ENCODE assay signal across 7 cellular contexts in the genomic region with DNA sequence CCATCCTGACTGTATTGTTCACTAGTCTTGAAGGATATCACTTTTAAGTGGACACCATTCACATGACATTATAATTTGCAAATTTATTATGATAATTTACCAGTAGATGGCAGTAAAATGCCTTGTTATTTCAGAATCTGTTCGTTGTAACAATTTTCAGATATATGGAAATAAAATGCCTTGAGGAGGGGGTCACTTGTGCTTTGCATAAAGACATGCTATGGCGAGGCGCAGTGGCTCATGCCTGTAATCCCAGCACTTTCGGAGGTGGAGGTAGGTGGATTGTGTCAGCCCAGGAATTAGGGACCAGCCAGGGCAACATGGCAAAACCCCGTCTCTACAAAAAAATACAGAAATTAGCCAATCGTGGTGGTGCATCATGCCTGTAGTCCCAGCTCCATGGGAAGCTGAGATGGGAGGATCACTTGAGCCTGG. TPM values are rescaled to one million over a fixed set of nuclear protein-coding genes. Genes with fewer than 3 reads are reported as not detected.
DNase-seq lines count a peak whose midpoint lies in the region; ATAC-seq and TF ChIP-seq lines count a peak whose summit lies in the region.

No MANE protein-coding gene starts in this region.

- H3K4me2 ChIP-seq in Loucy (ENCODE audit: low read depth, low read length, poor library complexity, severe bottlenecking): no peak overlapping the region

- no peaks in the 10 kb centered on the region for H3K4me1 ChIP-seq in Loucy (ENCODE audit: insufficient read depth, low read length, poor library complexity, severe bottlenecking)
- H3K4me1 ChIP-seq in sigmoid colon: no peaks in the 10 kb centered on the region

- no peak overlapping the region for H3K4me3 ChIP-seq in Loucy (ENCODE audit: low read length, poor library complexity, severe bottlenecking)
- H3K4me3 ChIP-seq in sigmoid colon: no peak overlapping the region

- no peaks in the 10 kb centered on the region for H3K27me3 ChIP-seq in Loucy (ENCODE audit: insufficient read depth, low read length, poor library complexity, severe bottlenecking)
- no peaks in the 10 kb centered on the region for H3K27me3 ChIP-seq in sigmoid colon

- no peak overlapping the region for H3K9ac ChIP-seq in Loucy (ENCODE audit: low read depth, low read length, poor library complexity, severe bottlenecking)

- H2AFZ ChIP-seq in Loucy (ENCODE audit: low read length): no peak overlapping the region

- H3F3A ChIP-seq in Loucy (ENCODE audit: low read depth): no peaks in the 10 kb centered on the region

- H3K36me3 ChIP-seq in Loucy (ENCODE audit: insufficient read depth, low read length) (no peaks in the 10 kb centered on the region), sigmoid colon (no peaks in the 10 kb centered on the region)

- H3K9me3 ChIP-seq in Loucy (ENCODE audit: insufficient read depth, low read depth, low read length) (no peaks in the 10 kb centered on the region), sigmoid colon (no peaks in the 10 kb centered on the region)

- H3K79me2 ChIP-seq in Loucy (ENCODE audit: insufficient read depth, low read length): no peaks in the 10 kb centered on the region

- H3K9me2 ChIP-seq in Loucy (replicated peaks; ENCODE audit: low read depth, low read length): no peaks in the 10 kb centered on the region

- no peaks in the 10 kb centered on the region for H4K20me1 ChIP-seq in Loucy (ENCODE audit: insufficient read depth, low read length, poor library complexity, severe bottlenecking)

- ATAC-seq in HG02571 (IDR thresholded peaks at IDR 0.05; ENCODE audit: unreplicated experiment) (no peak), GM21515 (IDR thresholded peaks at IDR 0.05; ENCODE audit: unreplicated experiment) (no peak)

- peak; percentile 60 for TF ChIP-seq CTCF in Loucy (conservative IDR thresholded peaks at IDR 0.05; ENCODE audit: low read length)
- TF ChIP-seq CTCF in sigmoid colon (IDR thresholded peaks at IDR 0.05): peak in 3 of 4 experiments; percentile 28 to 39 (median 31)

- intact Hi-C loops in sigmoid colon (cut with DNase I): no loop called here

- DNase-seq in EL (peak; percentile 42), RPMI8226 (peak; percentile 38), fibroblast of the conjunctiva (ENCODE audit: low read depth) (peak; percentile 10), sigmoid colon (no peak)

- TF ChIP-seq EP300 in sigmoid colon (IDR thresholded peaks at IDR 0.05): no peak

- no peak for TF ChIP-seq POLR2A in sigmoid colon (IDR thresholded peaks at IDR 0.05)

- 14 to 56% methylated on average over 6 of the region's 6 CpGs for WGBS in sigmoid colon, 2 donors

- no peak overlapping the region for H3K27ac ChIP-seq in sigmoid colon

RNA-seq across cellular contexts. Expression of gene NCOA6, which starts 9.0 kb away (rescaled TPM):
- total RNA-seq in sigmoid colon: 10 to 100 TPM; 16.9 to 24.9 (median 20.4) TPM
- polyA plus RNA-seq in sigmoid colon: 10 to 100 TPM; 18.6 to 24.0 (median 21.8) TPM

RNA-seq across cellular contexts. Expression of gene GGT7, which starts 38.2 kb away (rescaled TPM):
- total RNA-seq in sigmoid colon: 10 to 100 TPM in 3 of 4 donors, 1 to 10 TPM in 1; 9.6 to 23.8 (median 15.3) TPM
- 10 to 100 TPM in 1 of 3 donors, 1 to 10 TPM in 2; 1.8 to 12.4 (median 3.0) TPM for polyA plus RNA-seq in sigmoid colon

RNA-seq across cellular contexts. Expression of gene ACSS2, which starts 41.9 kb away (rescaled TPM):
- total RNA-seq in sigmoid colon: 10 to 100 TPM; 29.7 to 70.1 (median 34.8) TPM
- 100 to 1,000 TPM; 170 to 232 (median 179) TPM for polyA plus RNA-seq in sigmoid colon
